In genomic region chr1:184479435-184480202, GRCh38 we compare ENCODE assay signal across 25 cellular contexts.
"Had no signal": no experiment of that assay in that cellular context is flagged by ENCODE, and none has a peak within 500 bp of the region (broad histone marks: within the 10 kb centered on the region; RNA-seq: fewer than 3 reads in every experiment).

No MANE protein-coding gene starts in this region.

- H3K27ac ChIP-seq: esophagus squamous epithelium, skin epidermis, upper lobe of right lung, VCaP had no signal

- DNase-seq: activated CD4-positive, alpha-beta memory T cell treated with anti-CD3 and anti-CD28 coated beads for 36 hours; activated CD4-positive, alpha-beta T cell treated with anti-CD3 and anti-CD28 coated beads for 48 hours; activated CD8-positive, alpha-beta memory T cell treated with anti-CD3 and anti-CD28 coated beads, Interleukin-2, amount 50 U/mL, for 4 hours; activated gamma-delta T cell treated with Interleukin-2 at 50 U/mL for 16 hours; activated naive CD4-positive, alpha-beta T cell treated with anti-CD3 and anti-CD28 coated beads, Interleukin-2, amount 50 U/mL, for 16 hours; activated T-cell treated with anti-CD3 and anti-CD28 coated beads, Interleukin-2, amount 50 U/mL, for 1 hour; amniotic stem cell; caudate nucleus; effector CD4-positive, alpha-beta T cell; esophagus squamous epithelium; foreskin melanocyte; hippocampal formation; immature natural killer cell; kidney; midbrain; posterior cingulate gyrus; stimulated activated CD4-positive, alpha-beta T cell treated with anti-CD3 and anti-CD28 coated beads, Interleukin-4, amount 100 ng/mL, for 4 hours; stimulated activated CD8-positive, alpha-beta memory T cell treated with anti-CD3 and anti-CD28 coated beads, Interleukin-4, amount 100 ng/mL, for 48 hours; stimulated activated naive CD8-positive, alpha-beta T cell treated with anti-CD3 and anti-CD28 coated beads, Interleukin-15, amount 100 ng/mL, for 72 hours; substantia nigra; T-helper 9 cell; upper lobe of right lung had no signal

- H3K27me3 ChIP-seq: esophagus squamous epithelium, upper lobe of right lung had no signal

- H3K9me3 ChIP-seq: esophagus squamous epithelium, upper lobe of right lung had no signal

- FAIRE-seq: astrocyte, kidney had no signal

- H3K4me3 ChIP-seq: esophagus squamous epithelium, skin epidermis, upper lobe of right lung had no signal
